8 cellular contexts compared by ENCODE assay signal in genomic region chr19:35748106-35749020, GRCh38. TPM values are rescaled to one million over a fixed set of nuclear protein-coding genes. Genes with fewer than 3 reads are reported as not detected.
A peak's percentile ranks its signal among the peaks of the same experiment; 100 is the strongest.
DNase-seq lines count a peak whose midpoint lies in the region; ATAC-seq, FAIRE-seq and TF ChIP-seq lines count a peak whose summit lies in the region.

A gene with protein sequence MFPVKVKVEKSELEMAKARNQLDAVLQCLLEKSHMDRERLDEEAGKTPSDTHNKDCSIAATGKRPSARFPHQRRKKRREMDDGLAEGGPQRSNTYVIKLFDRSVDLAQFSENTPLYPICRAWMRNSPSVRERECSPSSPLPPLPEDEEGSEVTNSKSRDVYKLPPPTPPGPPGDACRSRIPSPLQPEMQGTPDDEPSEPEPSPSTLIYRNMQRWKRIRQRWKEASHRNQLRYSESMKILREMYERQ (plus strand): TSS chr19:35748576. CDS start chr19:35748725, 149 bp downstream.

- H4K20me1 ChIP-seq in HepG2 (ENCODE audit: insufficient read depth, low read length): no peaks in the 10 kb centered on the region

- peaks cover 3 to 10% of the 10 kb centered on the region in 2 experiments; a peak in 3 of 5 replicates for H3K36me3 ChIP-seq in HepG2 (replicated peaks in 1 of 2; ENCODE audit: control insufficient read depth in 1 of 2, insufficient read depth in 2 of 2, low read length in 2 of 2)

- DNase-seq in NCI-H774 (lab: John Stamatoyannopoulos, UW): peak; percentile 97
- peak; percentile 98 for DNase-seq in activated CD4-positive, alpha-beta T cell treated with anti-CD3 and anti-CD28 coated beads, Interleukin-2, amount 50 U/mL, for 4 hours
- peak; percentile 99 for DNase-seq in dermis microvascular lymphatic vessel endothelial cell (ENCODE audit: low read depth in 2 of 2)
- DNase-seq in HepG2 (ENCODE audit: low spot score): peak; percentile 99
- peak; percentile 98 for DNase-seq in stimulated activated CD4-positive, alpha-beta T cell treated with anti-CD3 and anti-CD28 coated beads, Interleukin-4, amount 100 ng/mL, for 1 hour

- peak within 1 kb of the TSS; percentile 90 for H3K4me2 ChIP-seq in HepG2 (ENCODE audit: low read depth, low read length)

- H3K27me3 ChIP-seq in HepG2 (ENCODE audit: control insufficient read depth in 1 of 2, insufficient read depth in 2 of 2, low read length in 2 of 2): no peaks in the 10 kb centered on the region; a peak in 1 of 5 replicates

- 1% methylated on average over 32 of the region's 45 CpGs for WGBS in HepG2 (ENCODE audit: low lambda C conversion rate)

- BruUV-seq in HepG2 (replicated peaks; lab: Mats Ljungman, UMichigan): TSS peak; percentile 77

- peak; percentile 73 for ATAC-seq in GM19395 (IDR thresholded peaks at IDR 0.05; ENCODE audit: unreplicated experiment)
- peak; percentile 69 for ATAC-seq in HG03565 (IDR thresholded peaks at IDR 0.05; ENCODE audit: unreplicated experiment)
- ATAC-seq in HepG2: peak; percentile 91

- intact Hi-C loops in HepG2 (cut with micrococcal nuclease; ENCODE audit: unreplicated experiment): loop anchor here (10.0 kb wide), 1 partner anchor 54 kb away; no protein-coding TSS in a partner anchor

- TF ChIP-seq EP300 in HepG2 (IDR thresholded peaks at IDR 0.05; ENCODE audit: low read depth in 2 of 2, low read length in 2 of 2) (no peak), HepG2 (CRISPR knock-in tag; IDR thresholded peaks at IDR 0.05; ENCODE audit: borderline replicate concordance) (no peak)

- peaks cover 20% of the 10 kb centered on the region for H3K79me2 ChIP-seq in HepG2 (ENCODE audit: insufficient read depth, low read length)

- CTCF ChIA-PET in HepG2 (lab: Yijun Ruan, JAX; ENCODE audit: low intra/inter-chr PET ratio, low total read pairs): no interaction called here

- FAIRE-seq in HepG2 (lab: Jason Lieb, UNC): peak; percentile 99

- peak within 1 kb of the TSS; percentile 97 for H3K9ac ChIP-seq in HepG2 (ENCODE audit: insufficient read depth, low read depth, low read length)

- in situ Hi-C loops in HepG2 (cut with HindIII; ENCODE audit: extremely low pct_ligation_motif_present, low pct_unique_long_range_greater_than_20kb): no loop called here

- peak within 1 kb of the TSS; percentile 89 to 100 (median 89) for H3K4me3 ChIP-seq in HepG2 (replicated peaks in 1 of 3; ENCODE audit: insufficient read depth in 1 of 3, low read depth in 2 of 3, low read length in 3 of 3)

- no peaks in the 10 kb centered on the region for H3K9me3 ChIP-seq in HepG2 (ENCODE audit: low read length)

- POLR2A ChIA-PET in HepG2 (lab: Yijun Ruan, JAX): interaction anchor here (0.7 to 1.8 kb wide), 19 partner anchors 8 to 742 kb away, joined by 3 to 19 read pairs (median 5); partner anchors contain the start of genes COX6B1, HSPB6 and PRODH2

- H2AFZ ChIP-seq in HepG2 (ENCODE audit: low read length): peak within 1 kb of the TSS; percentile 76

- TF ChIP-seq POLR2A in HepG2 (IDR thresholded peaks at IDR 0.05; ENCODE audit: insufficient read depth in 1 of 2, low read depth in 2 of 2, low read length in 2 of 2): peak; percentile 83 to 93

- TF ChIP-seq RAD21 in HepG2 (CRISPR knock-in tag; IDR thresholded peaks at IDR 0.05): no peak

- H3K4me1 ChIP-seq in HepG2 (ENCODE audit: insufficient read depth, low read length): peaks cover 41% of the 10 kb centered on the region

- TF ChIP-seq CTCF in C4-2B (conservative IDR thresholded peaks at IDR 0.05) (no peak), HepG2 (CRISPR knock-in tag; IDR thresholded peaks at IDR 0.05) (no peak)

- H3K27ac ChIP-seq in C4-2B: peak within 1 kb of the TSS; percentile 63
- peak within 1 kb of the TSS; percentile 68 for H3K27ac ChIP-seq in HepG2 (ENCODE audit: extremely low read length, insufficient read depth, low read length)

TF ChIP-seq in HepG2, 621 proteins besides CTCF, POLR2A, EP300 and RAD21 (continues in another document):
- no peak for TF ChIP-seq HOXA9 (CRISPR knock-in tag; IDR thresholded peaks at IDR 0.05; ENCODE audit: borderline replicate concordance)
- no peak for TF ChIP-seq CCDC6 (CRISPR knock-in tag; IDR thresholded peaks at IDR 0.05)
- TF ChIP-seq CREBL2 (CRISPR knock-in tag; IDR thresholded peaks at IDR 0.05; ENCODE audit: borderline replicate concordance): no peak
- TF ChIP-seq BCL6 (CRISPR knock-in tag; IDR thresholded peaks at IDR 0.05): no peak
- 0 out of 2 replicates have a peak, but pooled peaks have one; percentile 66 for TF ChIP-seq PRDM15 (CRISPR knock-in tag; IDR thresholded peaks at IDR 0.05)
- TF ChIP-seq, protein P1, sequence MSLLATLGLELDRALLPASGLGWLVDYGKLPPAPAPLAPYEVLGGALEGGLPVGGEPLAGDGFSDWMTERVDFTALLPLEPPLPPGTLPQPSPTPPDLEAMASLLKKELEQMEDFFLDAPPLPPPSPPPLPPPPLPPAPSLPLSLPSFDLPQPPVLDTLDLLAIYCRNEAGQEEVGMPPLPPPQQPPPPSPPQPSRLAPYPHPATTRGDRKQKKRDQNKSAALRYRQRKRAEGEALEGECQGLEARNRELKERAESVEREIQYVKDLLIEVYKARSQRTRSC (CRISPR knock-in tag; IDR thresholded peaks at IDR 0.05; ENCODE audit: low read depth): no peak
- TF ChIP-seq FOSL1 (CRISPR knock-in tag; IDR thresholded peaks at IDR 0.05; ENCODE audit: borderline replicate concordance): no peak
- no peak for TF ChIP-seq ATF3 (CRISPR knock-in tag; IDR thresholded peaks at IDR 0.05)
- TF ChIP-seq ZNF816 (CRISPR knock-in tag; IDR thresholded peaks at IDR 0.05; ENCODE audit: borderline replicate concordance): no peak
- TF ChIP-seq TEAD2 (CRISPR knock-in tag; IDR thresholded peaks at IDR 0.05): no peak
- TF ChIP-seq ZNF333 (CRISPR knock-in tag; IDR thresholded peaks at IDR 0.05; ENCODE audit: borderline replicate concordance): no peak
- TF ChIP-seq PAX8 (CRISPR knock-in tag; IDR thresholded peaks at IDR 0.05; ENCODE audit: borderline replicate concordance): no peak
- peak; percentile 74 for TF ChIP-seq BORCS8-MEF2B (CRISPR knock-in tag; IDR thresholded peaks at IDR 0.05)
- TF ChIP-seq, protein P2, sequence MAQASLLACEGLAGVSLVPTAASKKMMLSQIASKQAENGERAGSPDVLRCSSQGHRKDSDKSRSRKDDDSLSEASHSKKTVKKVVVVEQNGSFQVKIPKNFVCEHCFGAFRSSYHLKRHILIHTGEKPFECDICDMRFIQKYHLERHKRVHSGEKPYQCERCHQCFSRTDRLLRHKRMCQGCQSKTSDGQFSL (CRISPR knock-in tag; IDR thresholded peaks at IDR 0.05): no peak

RNA-seq across cellular contexts. Expression of the gene that starts here (rescaled TPM):
- total RNA-seq in dermis microvascular lymphatic vessel endothelial cell (3.0 and 3.8 TPM in 2 replicates), HepG2 (2016; rRNA removed; fragmentation: Illumina TruSeq; extraction: Trizol) (3.5 and 6.3 TPM in 2 replicates)
- 8.4 and 12.8 TPM in 2 replicates for total RNA-seq in HepG2 (2016; cell fraction: cytosol; rRNA removed; fragmentation: Illumina TruSeq; extraction: Trizol; ENCODE audit: low read depth)
- total RNA-seq in HepG2 (2016; cell fraction: insoluble cytoplasmic fraction; rRNA removed; fragmentation: Illumina TruSeq; extraction: Trizol): 4.5 and 7.1 TPM in 2 replicates
- total RNA-seq in HepG2 (2016; cell fraction: membrane; rRNA removed; fragmentation: Illumina TruSeq; extraction: Trizol): 4.8 and 6.4 TPM in 2 replicates
- total RNA-seq in HepG2 (2016; cell fraction: nucleus; rRNA removed; fragmentation: Illumina TruSeq; extraction: Trizol): 10.4 and 11.7 TPM in 2 replicates
- polyA plus RNA-seq in HepG2 (2011; rRNA removed): 8.7 and 8.9 TPM in 2 replicates
- 6.2 and 9.3 TPM in 2 replicates for polyA plus RNA-seq in HepG2 (2011; cell fraction: cytosol; rRNA removed)
- 53.4 and 56.4 TPM in 2 replicates for polyA plus RNA-seq in HepG2 (2011; cell fraction: nucleus; rRNA removed)
- polyA plus RNA-seq in HepG2 (2012): 7.0 and 8.2 TPM in 2 replicates
- 5.5 and 6.3 TPM in 2 replicates for polyA plus RNA-seq in HepG2 (2016; cell fraction: cytosol; fragmentation: Illumina TruSeq; extraction: Trizol; ENCODE audit: low read depth)
- 3.9 and 5.2 TPM in 2 replicates for polyA plus RNA-seq in HepG2 (2016; cell fraction: insoluble cytoplasmic fraction; fragmentation: Illumina TruSeq; extraction: Trizol; ENCODE audit: low read depth)
- polyA plus RNA-seq in HepG2 (2016; cell fraction: membrane; fragmentation: Illumina TruSeq; extraction: Trizol; ENCODE audit: low read depth): 3.8 and 4.3 TPM in 2 replicates
- 28.1 and 34.8 TPM in 2 replicates for polyA plus RNA-seq in HepG2 (2016; cell fraction: nucleus; fragmentation: Illumina TruSeq; extraction: Trizol; ENCODE audit: insufficient read depth, low read depth)
- 4.0 and 8.3 TPM in 2 replicates for polyA minus RNA-seq in HepG2 (2011; rRNA and poly(A)+ RNA removed; ENCODE audit: low replicate concordance)
- polyA minus RNA-seq in HepG2 (2011; cell fraction: cytosol; rRNA and poly(A)+ RNA removed): 3.4 and 3.9 TPM in 2 replicates
- polyA minus RNA-seq in HepG2 (2011; cell fraction: nucleus; rRNA and poly(A)+ RNA removed): 16.9 and 22.6 TPM in 2 replicates

Comparison
In these comparisons a context has a peak if more than half of its experiments do, and no peak if none do; other contexts are left out.
1. Peak in every context shown above with its lines: DNase-seq, ATAC-seq, H3K4me3 ChIP-seq and H3K27ac ChIP-seq.